28 cellular contexts compared by ENCODE assay signal in the genomic region with DNA sequence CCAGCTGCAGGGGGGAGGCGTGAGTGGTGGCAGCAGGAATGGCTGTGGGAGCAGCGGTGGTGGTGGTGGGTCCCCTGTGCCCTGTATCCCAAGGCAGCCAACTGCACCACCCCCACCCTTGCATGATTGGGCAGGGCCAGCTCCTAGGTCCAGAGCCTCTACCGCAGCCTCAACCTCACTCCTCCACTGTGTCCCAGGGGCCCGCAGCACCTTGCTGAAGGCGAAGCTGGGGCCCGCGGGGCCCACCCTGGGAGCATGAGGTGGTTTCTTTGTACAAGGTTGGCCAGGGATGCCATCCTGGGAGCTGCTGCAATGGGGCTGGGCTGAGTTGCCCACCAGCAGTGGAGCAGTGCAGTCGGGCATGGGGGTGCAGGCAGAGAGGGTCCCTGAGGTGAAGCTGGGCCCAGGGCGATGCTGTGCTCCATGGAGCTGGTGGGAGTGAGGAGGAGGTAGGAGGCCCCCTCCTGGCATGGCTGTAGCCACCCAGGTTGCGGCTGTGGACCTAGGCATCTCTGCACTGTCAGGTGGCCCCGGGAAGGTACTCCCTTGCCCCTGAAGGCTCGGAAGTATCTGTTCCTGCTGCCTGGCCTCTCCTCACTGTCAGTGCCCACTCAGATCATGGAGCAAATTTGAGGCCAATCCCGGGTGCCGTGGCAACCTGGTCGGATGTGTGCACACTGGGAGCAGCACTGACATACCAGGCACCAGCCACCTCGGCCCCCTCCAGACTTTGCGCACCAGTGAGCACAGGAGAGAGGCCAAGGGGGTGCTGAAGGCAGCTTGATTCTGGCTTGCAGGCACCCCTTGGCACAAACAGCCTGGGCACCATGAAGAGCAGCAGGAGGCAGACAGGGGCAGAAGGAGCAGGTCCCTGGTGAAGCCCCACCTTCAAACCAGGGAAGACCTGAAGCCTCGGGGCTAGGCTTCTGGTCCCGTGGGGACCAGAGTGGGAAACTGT.
"Had no signal": no experiment of that assay in that cellular context is flagged by ENCODE, and none has a peak within 500 bp of the region (broad histone marks: within the 10 kb centered on the region; RNA-seq: fewer than 3 reads in every experiment).

No MANE protein-coding gene starts in this region.

- H3K36me3 ChIP-seq: breast epithelium, MG63 had no signal

- H3K9me3 Mint-ChIP-seq: activated naive CD4-positive, alpha-beta T cell treated with anti-CD3 and anti-CD28 coated beads for 36 hours; activated T-cell treated with anti-CD3 and anti-CD28 coated beads, Interleukin-2, amount 50 U/mL, for 24 hours; activated T-helper 17 cell treated with anti-CD3 and anti-CD28 coated beads, Interleukin-2, amount 50 U/mL, for 72 hours had no signal

- H3K4me3 ChIP-seq: breast epithelium, MG63 had no signal

- H3K4me3 Mint-ChIP-seq: activated CD8-positive, alpha-beta memory T cell treated with anti-CD3 and anti-CD28 coated beads, Interleukin-2, amount 10 ng/mL, durations not matched to agents 7 days and 5 days; activated naive CD4-positive, alpha-beta T cell treated with anti-CD3 and anti-CD28 coated beads for 36 hours; activated naive CD8-positive, alpha-beta T cell; activated T-cell treated with anti-CD3 and anti-CD28 coated beads, Interleukin-2, amount 50 U/mL, for 24 hours; activated T-helper 17 cell treated with anti-CD3 and anti-CD28 coated beads, Interleukin-2, amount 50 U/mL, for 72 hours; T-helper 17 cell; WTC11 had no signal

- ATAC-seq: activated CD8-positive, alpha-beta memory T cell treated with anti-CD3 and anti-CD28 coated beads, Interleukin-2, amount 10 ng/mL, durations not matched to agents 7 days and 5 days; activated T-helper 17 cell treated with anti-CD3 and anti-CD28 coated beads, Interleukin-2, amount 50 U/mL, for 72 hours; Panc1; T-helper 17 cell; WTC11 had no signal

- H3K36me3 Mint-ChIP-seq: activated CD8-positive, alpha-beta memory T cell treated with anti-CD3 and anti-CD28 coated beads, Interleukin-2, amount 10 ng/mL, durations not matched to agents 7 days and 5 days; activated naive CD8-positive, alpha-beta T cell; WTC11 had no signal

- H3K27me3 ChIP-seq: breast epithelium, MG63 had no signal

- H3K27ac Mint-ChIP-seq: activated CD8-positive, alpha-beta memory T cell treated with anti-CD3 and anti-CD28 coated beads, Interleukin-2, amount 10 ng/mL, durations not matched to agents 7 days and 5 days; activated naive CD4-positive, alpha-beta T cell treated with anti-CD3 and anti-CD28 coated beads for 36 hours; activated naive CD8-positive, alpha-beta T cell; activated T-cell treated with anti-CD3 and anti-CD28 coated beads, Interleukin-2, amount 50 U/mL, for 24 hours; activated T-helper 17 cell treated with anti-CD3 and anti-CD28 coated beads, Interleukin-2, amount 50 U/mL, for 72 hours; T-helper 17 cell; WTC11 had no signal

- H3K4me1 ChIP-seq: breast epithelium had no signal

- H3K27ac ChIP-seq: breast epithelium, RWPE1 had no signal

- H3K27me3 Mint-ChIP-seq: activated naive CD8-positive, alpha-beta T cell; activated T-cell treated with anti-CD3 and anti-CD28 coated beads, Interleukin-2, amount 50 U/mL, for 24 hours; activated T-helper 17 cell treated with anti-CD3 and anti-CD28 coated beads, Interleukin-2, amount 50 U/mL, for 72 hours had no signal

- H3K4me1 Mint-ChIP-seq: activated CD8-positive, alpha-beta memory T cell treated with anti-CD3 and anti-CD28 coated beads, Interleukin-2, amount 10 ng/mL, durations not matched to agents 7 days and 5 days; activated T-helper 17 cell treated with anti-CD3 and anti-CD28 coated beads, Interleukin-2, amount 50 U/mL, for 72 hours had no signal

- H3K9me3 ChIP-seq: breast epithelium, MG63 had no signal

- DNase-seq: activated CD4-positive, alpha-beta T cell treated with anti-CD3 and anti-CD28 coated beads for 48 hours; activated CD4-positive, alpha-beta T cell treated with anti-CD3 and anti-CD28 coated beads, Interleukin-2, amount 50 U/mL, for 48 hours; activated CD4-positive, CD25-positive, alpha-beta regulatory T cell treated with anti-CD3 and anti-CD28 coated beads, Interleukin-2, amount 50 U/mL, for 72 hours; activated CD8-positive, alpha-beta memory T cell treated with anti-CD3 and anti-CD28 coated beads, Interleukin-2, amount 10 ng/mL, durations not matched to agents 7 days and 5 days; activated gamma-delta T cell; activated naive CD4-positive, alpha-beta T cell treated with anti-CD3 and anti-CD28 coated beads for 36 hours; activated T-cell treated with anti-CD3 and anti-CD28 coated beads, Interleukin-2, amount 50 U/mL, for 24 hours; central memory CD4-positive, alpha-beta T cell; MG63; MV-4-11; NCI-H1092 treated with DMSO at 0.1 percent for 48 hours; NCI-H1417 treated with DMSO at 0.1 percent for 48 hours; NCI-H1694 treated with DMSO at 0.1 percent for 48 hours; NCI-H2029 treated with DMSO at 0.1 percent for 48 hours; NCI-H2171; NCI-H2227 treated with DMSO at 0.1 percent for 48 hours; NCI-H446 treated with DMSO at 0.1 percent for 48 hours; NCI-H524 treated with DMSO at 0.1 percent for 48 hours; NCI-H82; SHP77 treated with DMSO at 0.1 percent for 48 hours; T-helper 17 cell; T-helper 9 cell had no signal
